Comparison of ENCODE assay signal across 1 cellular context in the genomic region with DNA sequence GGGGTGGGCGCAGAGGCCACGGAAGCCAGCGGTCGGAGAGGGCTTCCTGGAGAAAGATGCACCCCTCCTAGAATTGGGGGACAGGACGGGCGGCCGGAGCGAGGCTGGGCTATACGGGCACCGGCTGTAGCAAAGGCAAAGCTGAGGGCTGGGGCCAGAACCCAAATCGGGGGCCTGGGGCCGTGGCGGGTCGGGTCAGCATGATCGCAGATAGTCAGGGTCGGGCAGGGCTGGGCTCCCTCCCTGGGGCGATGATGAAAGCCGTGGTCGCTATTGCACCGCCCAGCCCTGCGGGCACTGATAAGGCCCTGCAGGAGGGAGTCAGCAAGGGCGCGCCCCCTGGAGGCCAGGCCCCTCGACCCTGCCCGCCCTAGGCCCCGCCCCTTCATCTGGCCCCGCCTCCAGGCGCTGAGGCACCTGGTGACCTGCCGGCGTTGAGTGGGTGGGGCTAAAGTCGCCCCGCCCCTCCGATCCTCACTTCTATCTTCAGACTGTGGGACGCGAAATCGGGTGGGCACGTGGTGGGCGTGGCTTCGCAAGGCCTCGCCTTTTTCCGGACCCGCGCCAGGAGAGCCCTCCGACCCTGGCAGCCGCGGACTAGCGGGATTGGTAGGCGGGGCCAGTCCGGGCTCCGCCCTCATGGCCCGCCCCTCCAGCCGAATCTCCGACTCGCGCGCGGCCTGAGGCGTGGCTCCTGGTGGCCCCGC.
TF ChIP-seq lines count a peak whose summit lies in the region.

No MANE protein-coding gene starts in this region.

TF ChIP-seq in liver, 16 proteins besides CTCF, POLR2A, EP300 and RAD21 (continued from another document):
- TF ChIP-seq EGR1 (IDR thresholded peaks at IDR 0.05; ENCODE audit: low read depth in 2 of 2), result no peak
- peak in 1 of 2 donors; percentile 61 for TF ChIP-seq RXRA (IDR thresholded peaks at IDR 0.05)
- no peak for TF ChIP-seq TAF1 (conservative IDR thresholded peaks at IDR 0.05)
- peak; percentile 66 for TF ChIP-seq NR2F2 (IDR thresholded peaks at IDR 0.05)
- TF ChIP-seq FOXA1 (IDR thresholded peaks at IDR 0.05), result no peak
- TF ChIP-seq SP1 (IDR thresholded peaks at IDR 0.05), result peak; percentile 88
- TF ChIP-seq JUND (IDR thresholded peaks at IDR 0.05), result no peak
